ENCODE assay signal across 8 cellular contexts in the genomic region with DNA sequence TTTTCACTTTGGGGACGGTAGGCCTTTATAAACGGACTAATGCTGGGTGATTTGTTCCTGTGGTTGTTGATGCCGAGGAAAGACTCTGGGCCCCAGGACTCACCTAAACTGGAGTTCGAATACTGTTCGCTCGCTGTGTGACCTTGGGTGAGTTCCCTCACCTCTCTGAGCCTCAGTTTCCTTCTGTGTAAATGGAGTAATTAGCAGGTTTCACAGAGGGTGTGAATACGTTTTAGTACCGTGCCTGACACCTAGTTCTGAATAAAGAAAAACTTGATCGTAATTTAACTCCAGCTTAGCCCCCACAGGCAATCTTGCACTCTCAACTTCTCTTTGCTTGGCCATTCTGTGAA. TPM values are rescaled to one million over a fixed set of nuclear protein-coding genes. Genes with fewer than 3 reads are reported as not detected.
DNase-seq lines count a peak whose midpoint lies in the region; ATAC-seq and TF ChIP-seq lines count a peak whose summit lies in the region.

No MANE protein-coding gene starts in this region.

- in situ Hi-C loops in brain microvascular endothelial cell (cut with HindIII; ENCODE audit: low pct_ligation_motif_present, low sequenced_read_pairs) = no loop called here

- no peak overlapping the region for H2BK5ac ChIP-seq in mesenchymal stem cell (ENCODE audit: low read depth, low read length, poor library complexity, severe bottlenecking)

- H3K23ac ChIP-seq in mesenchymal stem cell (ENCODE audit: low read length in 2 of 2) = no peak overlapping the region

- H3K9ac ChIP-seq in mesenchymal stem cell (ENCODE audit: low read length) = peak overlapping the region; percentile 99

- H3K27me3 ChIP-seq in cardiac muscle cell (no peaks in the 10 kb centered on the region), brain microvascular endothelial cell (replicated peaks) (no peaks in the 10 kb centered on the region), mesenchymal stem cell (ENCODE audit: control insufficient read depth in 1 of 2, insufficient read depth in 1 of 2, low read length in 2 of 2) (no peaks in the 10 kb centered on the region), upper lobe of left lung (no peaks in the 10 kb centered on the region)

- H2BK15ac ChIP-seq in mesenchymal stem cell (ENCODE audit: low read depth, poor library complexity, severe bottlenecking) = peak overlapping the region; percentile 66

- H3K14ac ChIP-seq in mesenchymal stem cell (ENCODE audit: low read length in 2 of 2) = no peak overlapping the region

- no peak overlapping the region for H2BK12ac ChIP-seq in mesenchymal stem cell (ENCODE audit: low read length in 2 of 2)

- no peak overlapping the region for H4K91ac ChIP-seq in mesenchymal stem cell (ENCODE audit: low read length)

- H3K18ac ChIP-seq in mesenchymal stem cell (ENCODE audit: low read depth in 1 of 2, low read length in 2 of 2) = no peak overlapping the region

- peak overlapping the region; percentile 92 for H3K4me2 ChIP-seq in mesenchymal stem cell (ENCODE audit: low read length, poor library complexity, severe bottlenecking)

- H3K9me3 ChIP-seq in cardiac muscle cell (ENCODE audit: low read depth) = no peaks in the 10 kb centered on the region
- H3K9me3 ChIP-seq in mesenchymal stem cell (ENCODE audit: control insufficient read depth, low read length) = no peaks in the 10 kb centered on the region
- no peaks in the 10 kb centered on the region for H3K9me3 ChIP-seq in upper lobe of left lung

- H3K4me1 ChIP-seq in cardiac muscle cell (ENCODE audit: low read depth) (peaks cover 20% of the 10 kb centered on the region), mesenchymal stem cell (ENCODE audit: control insufficient read depth, insufficient read depth, low read depth, low read length) (peaks cover 9% of the 10 kb centered on the region), upper lobe of left lung (peaks cover 42 to 58% (median 44%) of the 10 kb centered on the region in 4 donors)

- TF ChIP-seq CTCF in cardiac muscle cell (IDR thresholded peaks at IDR 0.05; ENCODE audit: low read depth, low read length) (no peak), brain microvascular endothelial cell (IDR thresholded peaks at IDR 0.05; ENCODE audit: low read depth, low read length, missing control alignments) (no peak), upper lobe of left lung (IDR thresholded peaks at IDR 0.05) (no peak)

- intact Hi-C loops in Right ventricle myocardium superior (cut with DNase I) = loop anchor here (5.0 kb wide), 1 partner anchor 46 kb away; no protein-coding TSS in a partner anchor

- peak overlapping the region; percentile 100 for H4K8ac ChIP-seq in mesenchymal stem cell (ENCODE audit: low read length)

- H3K4ac ChIP-seq in mesenchymal stem cell (ENCODE audit: low read depth in 1 of 2, low read length in 2 of 2) = peak overlapping the region; percentile 32 to 83

- no peaks in the 10 kb centered on the region for H3K36me3 ChIP-seq in cardiac muscle cell
- H3K36me3 ChIP-seq in brain microvascular endothelial cell (replicated peaks) = peaks cover 4% of the 10 kb centered on the region
- peaks cover 10 to 20% of the 10 kb centered on the region in 2 experiments for H3K36me3 ChIP-seq in mesenchymal stem cell (ENCODE audit: control insufficient read depth in 1 of 2, insufficient read depth in 2 of 2, low read depth in 1 of 2, low read length in 2 of 2)
- peaks cover 0 to 13% (median under 1%) of the 10 kb centered on the region in 4 donors for H3K36me3 ChIP-seq in upper lobe of left lung

- peaks cover 21% of the 10 kb centered on the region for H3K79me1 ChIP-seq in mesenchymal stem cell (replicated peaks; ENCODE audit: low read length, poor library complexity, severe bottlenecking)

- ATAC-seq in Right ventricle myocardium superior (ENCODE audit: poor library complexity) (no peak), upper lobe of left lung (ENCODE audit: low FRiP score in 2 of 2) (no peak), GM18511 (IDR thresholded peaks at IDR 0.05; ENCODE audit: unreplicated experiment) (no peak)

- peak overlapping the region; percentile 2 for H2AK5ac ChIP-seq in mesenchymal stem cell (ENCODE audit: low read length, severe bottlenecking)

- no peak for TF ChIP-seq EP300 in upper lobe of left lung (IDR thresholded peaks at IDR 0.05)

- peak overlapping the region; percentile 16 for H2AFZ ChIP-seq in mesenchymal stem cell (ENCODE audit: low read depth, low read length)

- 6% methylated on average over 6 of the region's 9 CpGs for WGBS in mesenchymal stem cell
- 4 to 5% methylated on average over 7 to 9 of the region's 9 CpGs for WGBS in upper lobe of left lung, 2 donors

- H3K27ac ChIP-seq in cardiac muscle cell (peak overlapping the region; percentile 99), brain microvascular endothelial cell (peak overlapping the region; percentile 100), mesenchymal stem cell (ENCODE audit: low read length, poor library complexity, severe bottlenecking) (no peak overlapping the region), upper lobe of left lung (peak overlapping the region; percentile 96 to 100 (median 98))

- peak overlapping the region; percentile 100 for H2BK120ac ChIP-seq in mesenchymal stem cell (ENCODE audit: low read depth, low read length)

- no peak for DNase-seq in cardiac muscle cell (ENCODE audit: low read depth in 1 of 2, low spot score in 1 of 2)
- no peak for DNase-seq in Right ventricle myocardium superior
- no peak for DNase-seq in brain microvascular endothelial cell
- no peak for DNase-seq in mesenchymal stem cell
- DNase-seq in upper lobe of left lung = no peak
- DNase-seq in foreskin melanocyte = no peak
- no peak for DNase-seq in GDM1 (lab: John Stamatoyannopoulos, UW)

- H3K4me3 ChIP-seq in cardiac muscle cell (peak overlapping the region; percentile 91), brain microvascular endothelial cell (ENCODE audit: low read depth, low read length) (peak overlapping the region; percentile 93), mesenchymal stem cell (ENCODE audit: insufficient read depth in 1 of 2, low read depth in 1 of 2, low read length in 2 of 2) (peak overlapping the region; percentile 84 to 97), upper lobe of left lung (peak overlapping the region; percentile 85 to 99 (median 94))

- TF ChIP-seq POLR2A in upper lobe of left lung (IDR thresholded peaks at IDR 0.05) = no peak

RNA-seq across cellular contexts. Expression of gene UBE3B, which starts 0.5 kb away (rescaled TPM):
- 44.3 and 73.5 TPM in 2 replicates for total RNA-seq in cardiac muscle cell
- polyA plus RNA-seq in cardiac muscle cell = 35.5 and 36.7 TPM in 2 replicates
- 50.9 TPM for total RNA-seq in Right ventricle myocardium superior
- 19.1 TPM for polyA plus RNA-seq in mesenchymal stem cell (2013, experiment 1 of 2)
- polyA plus RNA-seq in mesenchymal stem cell (2013, experiment 2 of 2) = 19.2 TPM
- total RNA-seq in upper lobe of left lung = 10 to 100 TPM; 27.0 to 69.1 (median 44.7) TPM

RNA-seq across cellular contexts. Expression of gene KCTD10, which starts 0.8 kb away (rescaled TPM):
- total RNA-seq in cardiac muscle cell = 64.4 and 102 TPM in 2 replicates
- 64.5 and 95.7 TPM in 2 replicates for polyA plus RNA-seq in cardiac muscle cell
- total RNA-seq in Right ventricle myocardium superior = 27.1 TPM
- 139 TPM for polyA plus RNA-seq in mesenchymal stem cell (2013, experiment 1 of 2)
- 132 TPM for polyA plus RNA-seq in mesenchymal stem cell (2013, experiment 2 of 2)
- 10 to 100 TPM; 50.6 to 70.2 (median 63.0) TPM for total RNA-seq in upper lobe of left lung
